ENCODE assay signal across 9 cellular contexts in genomic region chr2:29130295-29130694, GRCh38. TPM values are rescaled to one million over a fixed set of nuclear protein-coding genes. Genes with fewer than 3 reads are reported as not detected.
DNase-seq lines count a peak whose midpoint lies in the region; ATAC-seq, FAIRE-seq and TF ChIP-seq lines count a peak whose summit lies in the region.
"Had no signal": no experiment of that assay in that cellular context is flagged by ENCODE, and none has a peak within 500 bp of the region (broad histone marks: within the 10 kb centered on the region; RNA-seq: fewer than 3 reads in every experiment).

No MANE protein-coding gene starts in this region.

- WGBS in mammary epithelial cell (ENCODE audit: low coverage, missing lambda C conversion rate): 0% methylated on average over 2 of the region's 2 CpGs
- 33% methylated on average over 1 of the region's 2 CpGs for WGBS in mesenchymal stem cell

- H3K36me3 ChIP-seq in mammary epithelial cell (ENCODE audit: insufficient read depth, low read length): peaks cover 20% of the 10 kb centered on the region
- peaks cover 10 to 67% of the 10 kb centered on the region in 2 experiments for H3K36me3 ChIP-seq in mesenchymal stem cell (ENCODE audit: control insufficient read depth in 1 of 2, insufficient read depth in 2 of 2, low read depth in 1 of 2, low read length in 2 of 2)

- H3K9me3 ChIP-seq in mammary epithelial cell (replicated peaks; ENCODE audit: insufficient read depth, low read length) (peaks cover 2% of the 10 kb centered on the region), mesenchymal stem cell (ENCODE audit: control insufficient read depth, low read length) (peaks cover 9% of the 10 kb centered on the region)

- H2BK5ac ChIP-seq in mesenchymal stem cell (ENCODE audit: low read depth, low read length, poor library complexity, severe bottlenecking): no peak overlapping the region

- no peak overlapping the region for H2BK12ac ChIP-seq in mesenchymal stem cell (ENCODE audit: low read length in 2 of 2)

- H3K9ac ChIP-seq in mammary epithelial cell (ENCODE audit: insufficient read depth, low read length): peak overlapping the region; percentile 68
- H3K9ac ChIP-seq in mesenchymal stem cell (ENCODE audit: low read length): peak overlapping the region; percentile 81

- TF ChIP-seq CTCF in D721Med (IDR thresholded peaks at IDR 0.05; ENCODE audit: insufficient read depth, missing control alignments): no peak
- no peak for TF ChIP-seq CTCF in mammary epithelial cell (conservative IDR thresholded peaks at IDR 0.05 in 1 of 2, IDR thresholded peaks at IDR 0.05 in 1 of 2; ENCODE audit: extremely low read depth in 1 of 2, insufficient read depth in 1 of 2, low read depth in 1 of 2, low read length in 2 of 2)
- TF ChIP-seq CTCF in GM13977 (IDR thresholded peaks at IDR 0.05; ENCODE audit: extremely low read depth, insufficient read depth, missing control alignments): no peak

- in situ Hi-C loops in mammary epithelial cell (cut with MboI; ENCODE audit: low sequenced_read_pairs in 2 of 2): loop anchor here in 1 of 2 donors (25.0 kb wide), 1 partner anchor 168 kb away; no protein-coding TSS in a partner anchor
- in situ Hi-C loops in GM13977 (cut with MboI; ENCODE audit: low pct_unique_long_range_greater_than_20kb, low sequenced_read_pairs, unreplicated experiment): no loop called here

- intact Hi-C loops in mammary epithelial cell (cut with micrococcal nuclease): loop anchor here (1.0 kb wide), 1 partner anchor 16 kb away; no protein-coding TSS in a partner anchor

- peaks cover 20% of the 10 kb centered on the region for H3K79me1 ChIP-seq in mesenchymal stem cell (replicated peaks; ENCODE audit: low read length, poor library complexity, severe bottlenecking)

- no peak overlapping the region for H3K18ac ChIP-seq in mesenchymal stem cell (ENCODE audit: low read depth in 1 of 2, low read length in 2 of 2)

- H3K4me2 ChIP-seq in mammary epithelial cell (ENCODE audit: insufficient read depth, low read depth, low read length): peak overlapping the region; percentile 74
- H3K4me2 ChIP-seq in mesenchymal stem cell (ENCODE audit: low read length, poor library complexity, severe bottlenecking): peak overlapping the region; percentile 39

- H2BK120ac ChIP-seq in mesenchymal stem cell (ENCODE audit: low read depth, low read length): no peak overlapping the region

- H3K27ac ChIP-seq in mammary epithelial cell (ENCODE audit: insufficient read depth, low read depth, low read length) (peak overlapping the region; percentile 83), mesenchymal stem cell (ENCODE audit: low read length, poor library complexity, severe bottlenecking) (peak overlapping the region; percentile 92)

- ATAC-seq in GM21360 (IDR thresholded peaks at IDR 0.05; ENCODE audit: unreplicated experiment): peak; percentile 60

- H3K4me3 ChIP-seq in mammary epithelial cell (replicated peaks in 1 of 3; ENCODE audit: insufficient read depth in 1 of 3, low read depth in 2 of 3, low read length in 3 of 3): peak overlapping the region in 2 of 3 experiments; percentile 10 to 22
- peak overlapping the region in 1 of 2 experiments; percentile 43 for H3K4me3 ChIP-seq in mesenchymal stem cell (ENCODE audit: insufficient read depth in 1 of 2, low read depth in 1 of 2, low read length in 2 of 2)

- H3K4me1 ChIP-seq in mammary epithelial cell (ENCODE audit: insufficient read depth, low read length) (peaks cover 39% of the 10 kb centered on the region), mesenchymal stem cell (ENCODE audit: control insufficient read depth, insufficient read depth, low read depth, low read length) (no peaks in the 10 kb centered on the region)

- CTCF ChIA-PET in mammary epithelial cell (lab: Charles Lee; ENCODE audit: low non-redundant PET): interaction anchor here (0.5 to 0.7 kb wide), 2 partner anchors 11 to 19 kb away, joined by 3 to 4 read pairs; no protein-coding TSS in a partner anchor

- dilution Hi-C loops in mammary epithelial cell (cut with HindIII; ENCODE audit: low sequenced_read_pairs): no loop called here

- DNase-seq in D721Med (ENCODE audit: insufficient read length, low spot score): no peak
- DNase-seq in NCI-H460 (ENCODE audit: extremely low read depth, low read depth): peak; percentile 90
- peak; percentile 92 for DNase-seq in mammary epithelial cell
- DNase-seq in mesenchymal stem cell: peak; percentile 84
- no peak for DNase-seq in NCI-H2081 treated with DMSO at 0.1 percent for 48 hours (lab: John Stamatoyannopoulos, UW)
- DNase-seq in GM13977 (ENCODE audit: low spot score): no peak
- no peak for DNase-seq in activated CD4-positive, CD25-positive, alpha-beta regulatory T cell (lab: John Stamatoyannopoulos, UW)

- H2AFZ ChIP-seq in mammary epithelial cell (ENCODE audit: low read depth, low read length) (no peak overlapping the region), mesenchymal stem cell (ENCODE audit: low read depth, low read length) (no peak overlapping the region)

- no peak overlapping the region for H3K23ac ChIP-seq in mesenchymal stem cell (ENCODE audit: low read length in 2 of 2)

- H3K4ac ChIP-seq in mesenchymal stem cell (ENCODE audit: low read depth in 1 of 2, low read length in 2 of 2): no peak overlapping the region

- no peak overlapping the region for H2AK5ac ChIP-seq in mesenchymal stem cell (ENCODE audit: low read length, severe bottlenecking)

- peaks cover 78% of the 10 kb centered on the region for H3K79me2 ChIP-seq in mammary epithelial cell (ENCODE audit: insufficient read depth, low read length)

- H2BK15ac ChIP-seq in mesenchymal stem cell (ENCODE audit: low read depth, poor library complexity, severe bottlenecking): no peak overlapping the region

- H3K14ac ChIP-seq in mesenchymal stem cell (ENCODE audit: low read length in 2 of 2): peak overlapping the region in 1 of 2 experiments; percentile 4

- no peaks in the 10 kb centered on the region for H3K27me3 ChIP-seq in mammary epithelial cell (ENCODE audit: insufficient read depth, low read length)
- no peaks in the 10 kb centered on the region for H3K27me3 ChIP-seq in mesenchymal stem cell (ENCODE audit: control insufficient read depth in 1 of 2, insufficient read depth in 1 of 2, low read length in 2 of 2)

- H4K8ac ChIP-seq in mesenchymal stem cell (ENCODE audit: low read length): no peak overlapping the region

- no peak overlapping the region for H4K91ac ChIP-seq in mesenchymal stem cell (ENCODE audit: low read length)

- no TSS peak for BruUV-seq in mammary epithelial cell (replicated peaks; lab: Mats Ljungman, UMichigan)

- no peaks in the 10 kb centered on the region for H4K20me1 ChIP-seq in mammary epithelial cell (ENCODE audit: insufficient read depth, low read length)

- FAIRE-seq in D721Med (lab: Jason Lieb, UNC): peak; percentile 51

RNA-seq across cellular contexts. Expression of gene CLIP4, which starts 15.1 kb away (rescaled TPM):
- 75.4 and 78.5 TPM in 2 replicates for total RNA-seq in NCI-H460 (2014; rRNA removed; shearing (Covaris generic))
- 64.1 and 147 TPM in 2 replicates for polyA plus RNA-seq in NCI-H460 (2014; cell fraction: nucleus; rRNA removed)
- total RNA-seq in mammary epithelial cell: 100 to 1,000 TPM in 1 of 2 donors, 10 to 100 TPM in 1; 89.8 to 257 TPM
- polyA plus RNA-seq in mammary epithelial cell: 37.2 TPM
- polyA minus RNA-seq in mammary epithelial cell: 51.4 TPM
- 15.4 TPM for polyA plus RNA-seq in mesenchymal stem cell (2013, experiment 1 of 2)
- polyA plus RNA-seq in mesenchymal stem cell (2013, experiment 2 of 2): 16.1 TPM

RNA-seq across cellular contexts. Expression of gene PCARE, which starts 56.0 kb away (rescaled TPM):
- not detected in 2 replicates for total RNA-seq in NCI-H460 (2014; rRNA removed; shearing (Covaris generic))
- polyA plus RNA-seq in NCI-H460 (2014; cell fraction: nucleus; rRNA removed): not detected in 2 replicates
- under 1 TPM in 1 of 2 donors, not detected in 1; under 0.01 TPM for total RNA-seq in mammary epithelial cell
- 0.05 TPM for polyA plus RNA-seq in mammary epithelial cell
- not detected for polyA minus RNA-seq in mammary epithelial cell
- not detected for polyA plus RNA-seq in mesenchymal stem cell (2013, experiment 1 of 2)
- polyA plus RNA-seq in mesenchymal stem cell (2013, experiment 2 of 2): not detected
- total RNA-seq: pulmonary artery endothelial cell had no signal

Comparison
In these comparisons a context has a peak if more than half of its experiments do, and no peak if none do; other contexts are left out.
1. DNase-seq: peak in NCI-H460 (single experiment), mammary epithelial cell (single experiment) and mesenchymal stem cell (single experiment); none in D721Med (single experiment), NCI-H2081 treated with DMSO at 0.1 percent for 48 hours (single experiment), GM13977 (single experiment) and activated CD4-positive, CD25-positive, alpha-beta regulatory T cell (0 of 4).